Comparison of ENCODE assay signal across 21 cellular contexts in genomic region chr1:31877544-31877943, GRCh38.
DNase-seq lines count a peak whose midpoint lies in the region; ATAC-seq, FAIRE-seq and TF ChIP-seq lines count a peak whose summit lies in the region.
"Had no signal": no experiment of that assay in that cellular context is flagged by ENCODE, and none has a peak within 500 bp of the region (broad histone marks: within the 10 kb centered on the region; RNA-seq: fewer than 3 reads in every experiment).

No MANE protein-coding gene starts in this region.

- H3K4me1 Mint-ChIP-seq in activated naive CD4-positive, alpha-beta T cell treated with anti-CD3 and anti-CD28 coated beads, Interleukin-2, amount 50 U/mL, for 24 hours = peaks cover 31% of the 10 kb centered on the region
- H3K4me1 Mint-ChIP-seq in activated naive CD4-positive, alpha-beta T cell treated with anti-CD3 and anti-CD28 coated beads for 36 hours (ENCODE audit: low read depth) = peaks cover 24% of the 10 kb centered on the region
- H3K4me1 Mint-ChIP-seq in stimulated activated memory B cell treated with anti-CD40 and anti-IgM and Interleukin-4, amounts not matched to agents 10 μg/mL and 1 μg/mL and 100 μg/mL, for 72 hours = peaks cover 56% of the 10 kb centered on the region

- H3K9me2 ChIP-seq in OCI-LY1 (ENCODE audit: low read depth, low read length) = no peaks in the 10 kb centered on the region
- H3K9me2 ChIP-seq: SK-N-SH had no signal

- in situ Hi-C loops in K562 (cut with MboI) = no loop called here

- WGBS in K562 (ENCODE audit: insufficient coverage, low coverage, missing lambda C conversion rate) = 84% methylated on average over 4 of the region's 4 CpGs

- no peak for ATAC-seq in K562
- ATAC-seq in stimulated activated memory B cell treated with anti-CD40 and anti-IgM and Interleukin-4, amounts not matched to agents 10 μg/mL and 1 μg/mL and 100 μg/mL, for 72 hours = no peak

- H3K27ac Mint-ChIP-seq in activated naive CD4-positive, alpha-beta T cell treated with anti-CD3 and anti-CD28 coated beads, Interleukin-2, amount 50 U/mL, for 24 hours = peak overlapping the region; percentile 23
- no peak overlapping the region for H3K27ac Mint-ChIP-seq in activated naive CD4-positive, alpha-beta T cell treated with anti-CD3 and anti-CD28 coated beads for 36 hours
- peak overlapping the region; percentile 64 for H3K27ac Mint-ChIP-seq in stimulated activated memory B cell treated with anti-CD40 and anti-IgM and Interleukin-4, amounts not matched to agents 10 μg/mL and 1 μg/mL and 100 μg/mL, for 72 hours

- no peaks in the 10 kb centered on the region; the same call in 1 of the 2 replicates for H3F3A ChIP-seq in OCI-LY1 (ENCODE audit: insufficient read depth, low read length)

- no peak for DNase-seq in activated naive CD4-positive, alpha-beta T cell treated with anti-CD3 and anti-CD28 coated beads for 36 hours
- DNase-seq in K562 (ENCODE audit: extremely low read depth in 1 of 4, low spot score in 3 of 4) (no peak), NCI-H345 (lab: John Stamatoyannopoulos, UW) (no peak), DMS153 (lab: John Stamatoyannopoulos, UW) (no peak)
- DNase-seq in stimulated activated CD4-positive, alpha-beta T cell treated with anti-CD3 and anti-CD28 coated beads, Interleukin-4, amount 100 ng/mL, for 24 hours = no peak
- DNase-seq: BE2C; CD8-positive, alpha-beta memory T cell; NCI-H1436; NCI-H2029 treated with DMSO at 0.1 percent for 48 hours; NCI-H2171 treated with DMSO at 0.1 percent for 48 hours; NCI-H774; SHP77; SK-N-SH had no signal

- FAIRE-seq in K562 (lab: Jason Lieb, UNC) = no peak
- FAIRE-seq: D721Med, HTR-8/SVneo, RCC 7860 had no signal

- peaks cover 2% of the 10 kb centered on the region for H3K9me1 ChIP-seq in K562 (ENCODE audit: control insufficient read depth, insufficient read depth, low read length)

- TF ChIP-seq RAD21 in K562 (CRISPR knock-in tag; conservative IDR thresholded peaks at IDR 0.05 in 1 of 2, IDR thresholded peaks at IDR 0.05 in 1 of 2) = no peak

- intact Hi-C loops in activated naive CD4-positive, alpha-beta T cell treated with anti-CD3 and anti-CD28 coated beads for 36 hours (cut with micrococcal nuclease) = no loop called here
- intact Hi-C loops in K562 (cut with micrococcal nuclease) = no loop called here

- peak overlapping the region; percentile 73 for H3K27ac ChIP-seq in OCI-LY1 (ENCODE audit: low read depth, low read length, poor library complexity, severe bottlenecking)
- H3K27ac ChIP-seq in K562 (ENCODE audit: extremely low read depth, low read depth, low read length) = no peak overlapping the region
- H3K27ac ChIP-seq: 22Rv1 had no signal

- TF ChIP-seq POLR2A in K562 (conservative IDR thresholded peaks at IDR 0.05) = no peak

- no peak overlapping the region for H3K4me2 ChIP-seq in OCI-LY1 (ENCODE audit: low read length)
- no peak overlapping the region for H3K4me2 ChIP-seq in K562 (ENCODE audit: insufficient read depth, low read length)
- H3K4me2 ChIP-seq: SK-N-SH had no signal

- H2AFZ ChIP-seq in OCI-LY1 (ENCODE audit: low read length) = peak overlapping the region; percentile 24; the same call in 1 of the 2 replicates
- peak overlapping the region; percentile 70 for H2AFZ ChIP-seq in K562 (ENCODE audit: low read depth, low read length)

- peaks cover 4% of the 10 kb centered on the region for H3K36me3 Mint-ChIP-seq in activated naive CD4-positive, alpha-beta T cell treated with anti-CD3 and anti-CD28 coated beads, Interleukin-2, amount 50 U/mL, for 24 hours
- peaks cover 4% of the 10 kb centered on the region for H3K36me3 Mint-ChIP-seq in activated naive CD4-positive, alpha-beta T cell treated with anti-CD3 and anti-CD28 coated beads for 36 hours (ENCODE audit: low read depth)
- H3K36me3 Mint-ChIP-seq in stimulated activated memory B cell treated with anti-CD40 and anti-IgM and Interleukin-4, amounts not matched to agents 10 μg/mL and 1 μg/mL and 100 μg/mL, for 72 hours = peaks cover 6% of the 10 kb centered on the region

- no peaks in the 10 kb centered on the region for H3K27me3 ChIP-seq in OCI-LY1 (ENCODE audit: insufficient read depth, low read length)
- H3K27me3 ChIP-seq in K562 (ENCODE audit: control insufficient read depth in 2 of 2, insufficient read depth in 2 of 2, low read length in 2 of 2) = no peaks in the 10 kb centered on the region
- H3K27me3 ChIP-seq: BE2C had no signal

- no TSS peak for BruUV-seq in K562 (replicated peaks; lab: Mats Ljungman, UMichigan)

- POLR2A ChIA-PET in K562 (lab: Yijun Ruan, JAX) = interaction anchor here (0.9 to 1.2 kb wide), 2 partner anchors 8 to 37 kb away, joined by 3 to 4 read pairs; no protein-coding TSS in a partner anchor

- no peak overlapping the region for H3K4me3 Mint-ChIP-seq in activated naive CD4-positive, alpha-beta T cell treated with anti-CD3 and anti-CD28 coated beads, Interleukin-2, amount 50 U/mL, for 24 hours
- no peak overlapping the region for H3K4me3 Mint-ChIP-seq in activated naive CD4-positive, alpha-beta T cell treated with anti-CD3 and anti-CD28 coated beads for 36 hours
- no peak overlapping the region for H3K4me3 Mint-ChIP-seq in stimulated activated memory B cell treated with anti-CD40 and anti-IgM and Interleukin-4, amounts not matched to agents 10 μg/mL and 1 μg/mL and 100 μg/mL, for 72 hours
- H3K4me3 Mint-ChIP-seq: CD8-positive, alpha-beta memory T cell had no signal

- H3K9me3 Mint-ChIP-seq in activated naive CD4-positive, alpha-beta T cell treated with anti-CD3 and anti-CD28 coated beads, Interleukin-2, amount 50 U/mL, for 24 hours = peaks cover 7% of the 10 kb centered on the region
- H3K9me3 Mint-ChIP-seq in activated naive CD4-positive, alpha-beta T cell treated with anti-CD3 and anti-CD28 coated beads for 36 hours = peaks cover 3% of the 10 kb centered on the region
- H3K9me3 Mint-ChIP-seq in stimulated activated memory B cell treated with anti-CD40 and anti-IgM and Interleukin-4, amounts not matched to agents 10 μg/mL and 1 μg/mL and 100 μg/mL, for 72 hours = peaks cover 5% of the 10 kb centered on the region

- no peak for TF ChIP-seq EP300 in K562 (IDR thresholded peaks at IDR 0.05; ENCODE audit: low read length)

- no peaks in the 10 kb centered on the region for H3K36me3 ChIP-seq in OCI-LY1 (ENCODE audit: insufficient read depth, low read length)
- no peaks in the 10 kb centered on the region for H3K36me3 ChIP-seq in K562 (ENCODE audit: control insufficient read depth, insufficient read depth, low read length)
- H3K36me3 ChIP-seq: BE2C, HAP-1 had no signal

- CTCF ChIA-PET in activated naive CD4-positive, alpha-beta T cell treated with anti-CD3 and anti-CD28 coated beads for 36 hours (lab: Charles Lee) = interaction anchor here (0.6 to 1.4 kb wide), 3 partner anchors 15 to 587 kb away, joined by 3 to 5 read pairs (median 3); no protein-coding TSS in a partner anchor
- CTCF ChIA-PET in K562 (lab: Yijun Ruan, JAX; ENCODE audit: low intra/inter-chr PET ratio) = interaction anchor here (0.7 kb wide), 1 partner anchor 17 kb away, joined by 3 read pairs; no protein-coding TSS in a partner anchor

- no peaks in the 10 kb centered on the region for H3K27me3 Mint-ChIP-seq in activated naive CD4-positive, alpha-beta T cell treated with anti-CD3 and anti-CD28 coated beads, Interleukin-2, amount 50 U/mL, for 24 hours
- H3K27me3 Mint-ChIP-seq in activated naive CD4-positive, alpha-beta T cell treated with anti-CD3 and anti-CD28 coated beads for 36 hours (ENCODE audit: low read depth) = no peaks in the 10 kb centered on the region
- no peaks in the 10 kb centered on the region for H3K27me3 Mint-ChIP-seq in stimulated activated memory B cell treated with anti-CD40 and anti-IgM and Interleukin-4, amounts not matched to agents 10 μg/mL and 1 μg/mL and 100 μg/mL, for 72 hours
- H3K27me3 Mint-ChIP-seq: CD8-positive, alpha-beta memory T cell had no signal

- peaks cover 3% of the 10 kb centered on the region; the same call in 1 of the 2 replicates for H3K9me3 ChIP-seq in OCI-LY1 (ENCODE audit: low read length)
- no peaks in the 10 kb centered on the region for H3K9me3 ChIP-seq in K562 (replicated peaks; ENCODE audit: control insufficient read depth, insufficient read depth, low read depth, low read length)
- H3K9me3 ChIP-seq: BE2C, HAP-1, SK-N-SH had no signal

- H3K4me3 ChIP-seq in OCI-LY1 (ENCODE audit: low read depth, low read length, poor library complexity, severe bottlenecking) (no peak overlapping the region), K562 (no peak overlapping the region)
- H3K4me3 ChIP-seq: HAP-1 had no signal

- H4K20me1 ChIP-seq in OCI-LY1 (ENCODE audit: insufficient read depth, low read length) (no peaks in the 10 kb centered on the region), K562 (replicated peaks; ENCODE audit: control insufficient read depth, insufficient read depth, low read length) (no peaks in the 10 kb centered on the region)

- H3K4me1 ChIP-seq in OCI-LY1 (ENCODE audit: insufficient read depth, low read length, severe bottlenecking) (peaks cover 43% of the 10 kb centered on the region), K562 (replicated peaks in 1 of 2; ENCODE audit: control insufficient read depth in 2 of 2, insufficient read depth in 2 of 2, low read length in 2 of 2) (peaks cover 10 to 22% of the 10 kb centered on the region in 2 experiments)
- H3K4me1 ChIP-seq: BE2C had no signal

- no peak overlapping the region; the same call in 1 of the 2 replicates for H3K9ac ChIP-seq in OCI-LY1 (ENCODE audit: low read length)
- H3K9ac ChIP-seq in K562 (ENCODE audit: insufficient read depth in 1 of 2, low read depth in 2 of 2, low read length in 2 of 2) = no peak overlapping the region
- H3K9ac ChIP-seq: SK-N-SH had no signal

- TF ChIP-seq CTCF in OCI-LY1 (IDR thresholded peaks at IDR 0.05; ENCODE audit: low read length) (no peak), K562 (IDR thresholded peaks at IDR 0.05 in 2 of 3, conservative IDR thresholded peaks at IDR 0.05 in 1 of 3; ENCODE audit: insufficient read depth in 2 of 3, low read depth in 1 of 3, low read length in 3 of 3) (no peak)

- H3K79me2 ChIP-seq in OCI-LY1 (ENCODE audit: insufficient read depth, low read length) = no peaks in the 10 kb centered on the region
- no peaks in the 10 kb centered on the region for H3K79me2 ChIP-seq in K562 (ENCODE audit: control insufficient read depth, insufficient read depth, low read length)
